In the genomic region with DNA sequence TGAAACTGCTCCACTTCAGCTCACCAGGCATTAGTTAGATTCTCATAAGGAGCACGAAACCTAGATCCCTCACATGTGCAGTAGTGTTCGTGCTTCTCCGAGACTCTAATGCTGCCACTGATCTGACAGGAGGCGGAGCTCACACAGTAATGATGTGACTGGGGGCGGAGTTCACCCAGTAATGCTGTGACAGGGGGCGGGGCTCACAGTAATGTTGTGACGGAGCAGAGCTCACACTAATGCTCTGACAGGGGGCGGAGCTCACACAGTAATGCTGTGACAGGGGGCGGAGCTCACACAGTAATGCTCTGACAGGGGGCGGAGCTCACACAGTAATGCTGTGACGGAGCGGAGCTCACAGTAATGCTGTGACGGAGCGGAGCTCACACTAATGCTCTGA, we compare ENCODE assay signal across 1 cellular context.
TF ChIP-seq lines count a peak whose summit lies in the region.

No MANE protein-coding gene starts in this region.

TF ChIP-seq in WTC11, 78 proteins besides CTCF, POLR2A, EP300 and RAD21 (continued from another document):
- TF ChIP-seq, protein P1, sequence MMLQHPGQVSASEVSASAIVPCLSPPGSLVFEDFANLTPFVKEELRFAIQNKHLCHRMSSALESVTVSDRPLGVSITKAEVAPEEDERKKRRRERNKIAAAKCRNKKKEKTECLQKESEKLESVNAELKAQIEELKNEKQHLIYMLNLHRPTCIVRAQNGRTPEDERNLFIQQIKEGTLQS (CRISPR knock-in tag; conservative IDR thresholded peaks at IDR 0.05): no peak
- no peak for TF ChIP-seq CBFB (CRISPR knock-in tag; IDR thresholded peaks at IDR 0.05; ENCODE audit: low read depth)
- TF ChIP-seq SMAD3 (CRISPR knock-in tag; IDR thresholded peaks at IDR 0.05; ENCODE audit: borderline replicate concordance): no peak
- TF ChIP-seq NFE2L1 (CRISPR knock-in tag; IDR thresholded peaks at IDR 0.05): no peak
- no peak for TF ChIP-seq ETV6 (CRISPR knock-in tag; IDR thresholded peaks at IDR 0.05)
